8 cellular contexts compared by ENCODE assay signal in the genomic region with DNA sequence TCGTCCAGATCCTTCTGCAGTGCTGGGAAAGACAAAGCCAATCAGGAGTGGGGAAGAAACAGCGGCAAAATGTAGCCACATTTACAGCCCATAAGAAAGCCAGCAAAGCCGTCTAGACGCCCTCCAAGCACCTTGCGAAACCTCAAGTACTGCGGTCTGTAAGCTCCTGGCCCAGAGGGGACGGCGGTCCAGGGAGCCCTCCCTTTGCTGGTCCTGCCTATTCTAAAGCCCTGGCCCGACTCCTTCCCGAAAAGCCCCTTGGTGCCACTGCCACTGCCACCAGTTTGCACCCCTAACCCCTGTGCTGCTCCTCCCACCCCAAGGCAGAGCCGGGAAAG. TPM values are rescaled to one million over a fixed set of nuclear protein-coding genes. Genes with fewer than 3 reads are reported as not detected.
DNase-seq lines count a peak whose midpoint lies in the region; ATAC-seq, FAIRE-seq and TF ChIP-seq lines count a peak whose summit lies in the region.

No MANE protein-coding gene starts in this region.

- H3K36me3 ChIP-seq in Loucy (ENCODE audit: insufficient read depth, low read length), result no peaks in the 10 kb centered on the region; the same call in 1 of the 2 replicates
- H3K36me3 ChIP-seq in bronchial epithelial cell (ENCODE audit: control insufficient read depth, insufficient read depth, low read length), result peaks cover 20% of the 10 kb centered on the region
- H3K36me3 ChIP-seq in mucosa of rectum (ENCODE audit: control insufficient read depth in 2 of 2, insufficient read depth in 2 of 2, low read length in 2 of 2), result peaks cover 22 to 36% of the 10 kb centered on the region in 2 donors

- no peak for ATAC-seq in GM18867 (IDR thresholded peaks at IDR 0.05; ENCODE audit: unreplicated experiment)

- peaks cover 20% of the 10 kb centered on the region for H3K79me2 ChIP-seq in Loucy (ENCODE audit: insufficient read depth, low read length)

- TF ChIP-seq CTCF in AG09309 (IDR thresholded peaks at IDR 0.05; ENCODE audit: control insufficient read depth, insufficient read depth, low read depth, low read length, missing control alignments) (no peak), Loucy (conservative IDR thresholded peaks at IDR 0.05; ENCODE audit: low read length) (no peak), bronchial epithelial cell (IDR thresholded peaks at IDR 0.05; ENCODE audit: insufficient read depth, low read length, severe bottlenecking) (no peak)

- H4K20me1 ChIP-seq in Loucy (ENCODE audit: insufficient read depth, low read length, poor library complexity, severe bottlenecking), result peaks cover 5% of the 10 kb centered on the region

- H3F3A ChIP-seq in Loucy (ENCODE audit: low read depth), result no peaks in the 10 kb centered on the region

- H3K27me3 ChIP-seq in Loucy (ENCODE audit: insufficient read depth, low read length, poor library complexity, severe bottlenecking), result no peaks in the 10 kb centered on the region
- H3K27me3 ChIP-seq in bronchial epithelial cell (ENCODE audit: control insufficient read depth, insufficient read depth, low read length), result no peaks in the 10 kb centered on the region
- H3K27me3 ChIP-seq in mucosa of rectum (ENCODE audit: control insufficient read depth in 2 of 2, insufficient read depth in 2 of 2, low read length in 2 of 2), result no peaks in the 10 kb centered on the region

- DNase-seq in AG09309 (ENCODE audit: low read depth) (no peak), bronchial epithelial cell (ENCODE audit: low read depth) (no peak), putamen (ENCODE audit: low spot score) (no peak), NCI-H1436 (lab: John Stamatoyannopoulos, UW) (no peak), NAMALWA (ENCODE audit: low spot score) (no peak)

- FAIRE-seq in bronchial epithelial cell (lab: Jason Lieb, UNC), result no peak

- peak overlapping the region in 1 of 2 donors; percentile 15 for H3K27ac ChIP-seq in mucosa of rectum (ENCODE audit: low read depth in 2 of 2, low read length in 2 of 2)

- H3K9ac ChIP-seq in Loucy (ENCODE audit: low read depth, low read length, poor library complexity, severe bottlenecking), result peak overlapping the region; percentile 59
- H3K9ac ChIP-seq in mucosa of rectum (ENCODE audit: low read depth in 1 of 2, low read length in 2 of 2), result peak overlapping the region; percentile 26 to 64

- H3K4me1 ChIP-seq in Loucy (ENCODE audit: insufficient read depth, low read length, poor library complexity, severe bottlenecking), result peaks cover 5% of the 10 kb centered on the region
- peaks cover 3 to 7% of the 10 kb centered on the region in 2 donors for H3K4me1 ChIP-seq in mucosa of rectum (ENCODE audit: control insufficient read depth in 2 of 2, insufficient read depth in 2 of 2, low read length in 2 of 2)

- H3K9me3 ChIP-seq in Loucy (ENCODE audit: insufficient read depth, low read depth, low read length) (no peaks in the 10 kb centered on the region), mucosa of rectum (ENCODE audit: control insufficient read depth in 2 of 2, low read length in 2 of 2) (no peaks in the 10 kb centered on the region)

- H3K4me3 ChIP-seq in AG09309 (ENCODE audit: control insufficient read depth, low read depth, low read length), result peak overlapping the region; percentile 56
- peak overlapping the region; percentile 72 for H3K4me3 ChIP-seq in Loucy (ENCODE audit: low read length, poor library complexity, severe bottlenecking)
- peak overlapping the region; percentile 65 for H3K4me3 ChIP-seq in bronchial epithelial cell (ENCODE audit: low read depth, low read length)
- peak overlapping the region; percentile 79 to 94 for H3K4me3 ChIP-seq in mucosa of rectum (ENCODE audit: low read length in 2 of 2)

- H2AFZ ChIP-seq in Loucy (ENCODE audit: low read length), result no peak overlapping the region

- H3K9me2 ChIP-seq in Loucy (replicated peaks; ENCODE audit: low read depth, low read length), result no peaks in the 10 kb centered on the region

- H3K4me2 ChIP-seq in Loucy (ENCODE audit: low read depth, low read length, poor library complexity, severe bottlenecking), result peak overlapping the region; percentile 74

RNA-seq across cellular contexts. Expression of a gene that starts 1.1 kb away (rescaled TPM):
- 12.7 and 19.2 TPM in 2 replicates for total RNA-seq in bronchial epithelial cell

RNA-seq across cellular contexts. Expression of a gene that starts 12.3 kb away (rescaled TPM):
- 55.8 and 65.8 TPM in 2 replicates for total RNA-seq in bronchial epithelial cell

RNA-seq across cellular contexts. Expression of a gene that starts 12.5 kb away (rescaled TPM):
- total RNA-seq in bronchial epithelial cell, result 5.5 and 6.7 TPM in 2 replicates

RNA-seq across cellular contexts. Expression of a gene that starts 19.8 kb away (rescaled TPM):
- 20.7 and 27.9 TPM in 2 replicates for total RNA-seq in bronchial epithelial cell
